Comparison of ENCODE assay signal across 8 cellular contexts in the genomic region with DNA sequence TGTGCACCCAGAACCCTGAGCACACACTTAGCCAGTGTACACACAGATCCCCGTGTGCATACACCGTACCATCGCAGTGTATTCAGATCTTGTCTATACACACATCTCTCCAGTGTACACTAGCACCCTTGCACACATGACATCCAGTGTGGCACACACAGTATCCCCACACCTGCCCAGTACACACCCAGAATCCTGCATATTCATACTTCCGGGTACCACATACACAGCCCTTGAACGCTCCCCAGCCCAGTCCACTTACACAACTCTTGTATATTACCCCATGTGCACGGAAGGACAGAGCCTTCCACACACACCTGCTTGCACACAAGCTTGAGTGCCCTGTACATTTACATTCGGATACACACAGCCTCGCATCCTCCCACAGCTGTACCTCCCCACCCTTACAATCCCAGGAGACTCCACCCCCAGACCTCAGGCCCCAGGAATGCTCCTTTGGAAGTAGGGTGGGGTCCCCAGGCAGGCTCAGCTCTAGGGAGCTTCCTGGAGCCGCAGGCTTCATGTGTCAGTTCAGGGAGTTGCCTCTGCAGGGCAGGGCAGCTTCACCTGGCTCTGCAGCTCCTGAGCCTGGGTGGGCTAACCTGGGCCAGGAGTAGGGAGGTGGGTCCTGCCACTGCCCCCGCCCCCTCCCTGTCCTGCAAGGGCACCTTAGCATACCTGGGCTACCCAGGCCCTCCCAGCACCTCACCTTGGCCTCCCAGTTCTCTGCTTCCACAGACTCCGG. TPM values are rescaled to one million over a fixed set of nuclear protein-coding genes. Genes with fewer than 3 reads are reported as not detected.
DNase-seq lines count a peak whose midpoint lies in the region; ATAC-seq and TF ChIP-seq lines count a peak whose summit lies in the region.

No MANE protein-coding gene starts in this region.

- peaks cover 26% of the 10 kb centered on the region for H3K36me3 Mint-ChIP-seq in nephron progenitor cell (ENCODE audit: low read depth)

- peak overlapping the region; percentile 96 for H3K27ac Mint-ChIP-seq in nephron progenitor cell

- H3K36me3 ChIP-seq in BLaER1 = peaks cover 44% of the 10 kb centered on the region

- no peaks in the 10 kb centered on the region for H3K9me3 ChIP-seq in BLaER1

- peak overlapping the region; percentile 24 for H3K4me3 Mint-ChIP-seq in nephron progenitor cell

- no peaks in the 10 kb centered on the region for H3K27me3 ChIP-seq in BLaER1

- H3K9me3 Mint-ChIP-seq in nephron progenitor cell = no peaks in the 10 kb centered on the region

- DNase-seq in M059J (ENCODE audit: low read depth) = peak; percentile 68
- DNase-seq in epithelial cell of prostate (ENCODE audit: low read depth, low spot score) = no peak
- no peak for DNase-seq in nephron progenitor cell
- DNase-seq in hippocampal formation (lab: John Stamatoyannopoulos, UW) = no peak
- no peak for DNase-seq in NK-92 treated with Interleukin-12 subunit alpha and Interleukin-12 subunit beta, amount 100 ng/mL, for 24 hours (lab: John Stamatoyannopoulos, UW)
- DNase-seq in NCI-H1436 treated with DMSO at 0.1 percent for 48 hours (lab: John Stamatoyannopoulos, UW) = no peak

- H3K4me2 ChIP-seq in BLaER1 = peak overlapping the region; percentile 83

- ATAC-seq in GM19395 (IDR thresholded peaks at IDR 0.05; ENCODE audit: unreplicated experiment) = no peak

- no peak for TF ChIP-seq CTCF in nephron progenitor cell (IDR thresholded peaks at IDR 0.05)

- H3K9ac ChIP-seq in BLaER1 = no peak overlapping the region

- no peak overlapping the region for H3K4me3 ChIP-seq in BLaER1

- H3K27ac ChIP-seq in BLaER1 (no peak overlapping the region; the same call in 1 of the 2 replicates), epithelial cell of prostate (peak overlapping the region; percentile 92)

- H3K27me3 Mint-ChIP-seq in nephron progenitor cell (ENCODE audit: low read depth, poor library complexity) = no peaks in the 10 kb centered on the region

- peaks cover 84% of the 10 kb centered on the region for H3K4me1 Mint-ChIP-seq in nephron progenitor cell

- peaks cover 98% of the 10 kb centered on the region for H3K4me1 ChIP-seq in BLaER1

- H4K20me1 ChIP-seq in BLaER1 = peaks cover 86% of the 10 kb centered on the region

RNA-seq across cellular contexts. Expression of gene AHDC1, which starts 46.2 kb away (rescaled TPM):
- 6.0 and 19.1 TPM in 2 replicates for total RNA-seq in M059J (2014; rRNA removed; shearing (Covaris generic))
